31 cellular contexts compared by ENCODE assay signal in genomic region chr2:44932079-44932478, GRCh38. TPM values are rescaled to one million over a fixed set of nuclear protein-coding genes. Genes with fewer than 3 reads are reported as not detected.
DNase-seq lines count a peak whose midpoint lies in the region; ATAC-seq and TF ChIP-seq lines count a peak whose summit lies in the region.
"Had no signal": no experiment of that assay in that cellular context is flagged by ENCODE, and none has a peak within 500 bp of the region (broad histone marks: within the 10 kb centered on the region; RNA-seq: fewer than 3 reads in every experiment).

No MANE protein-coding gene starts in this region.

- peak overlapping the region; percentile 11 for H3K4me3 Mint-ChIP-seq in type B pancreatic cell
- H3K4me3 Mint-ChIP-seq: activated CD8-positive, alpha-beta T cell treated with anti-CD3 and anti-CD28 coated beads for 36 hours had no signal

- H3K4me3 ChIP-seq in NB4 (ENCODE audit: low read depth, low read length) (no peak overlapping the region), iPS-15b (ENCODE audit: low read depth, low read length) (peak overlapping the region; percentile 9), uterus (no peak overlapping the region)
- H3K4me3 ChIP-seq: A549, thyroid gland had no signal

- H3K9me3 Mint-ChIP-seq in type B pancreatic cell, result no peaks in the 10 kb centered on the region
- H3K9me3 Mint-ChIP-seq: activated CD8-positive, alpha-beta T cell treated with anti-CD3 and anti-CD28 coated beads for 36 hours; activated naive CD4-positive, alpha-beta T cell treated with anti-CD3 and anti-CD28 coated beads, Interleukin-2, amount 50 U/mL, for 72 hours had no signal

- H3K9me3 ChIP-seq in iPS-15b (ENCODE audit: control insufficient read depth, insufficient read depth, low read length) (no peaks in the 10 kb centered on the region), uterus (no peaks in the 10 kb centered on the region)
- H3K9me3 ChIP-seq: A549, neutrophil, thyroid gland had no signal

- no peak overlapping the region for H3K27ac ChIP-seq in uterus
- H3K27ac ChIP-seq: A549, neutrophil, thyroid gland had no signal

- DNase-seq in cardiac septum (ENCODE audit: low spot score) (peak; percentile 57), left ventricle myocardium superior (no peak), NB4 (ENCODE audit: low read depth) (peak; percentile 69), type B pancreatic cell (ENCODE audit: extremely low spot score, unreplicated experiment) (no peak), uterus (no peak)
- DNase-seq: activated CD8-positive, alpha-beta T cell treated with anti-CD3 and anti-CD28 coated beads for 36 hours; aorta; CD4-positive, CD25-positive, alpha-beta regulatory T cell; cortex of kidney; DND-41; NCI-H1105; NCI-H187 treated with DMSO at 0.1 percent for 48 hours; NCI-H2171 treated with DMSO at 0.1 percent for 48 hours; NCI-H526 treated with DMSO at 0.1 percent for 48 hours; PC-3; posterior cingulate gyrus; stimulated activated CD4-positive, alpha-beta T cell treated with anti-CD3 and anti-CD28 coated beads, Interleukin-4, amount 100 ng/mL, for 1 hour; thyroid gland had no signal

- intact Hi-C loops in cardiac septum (cut with DNase I) (no loop called here), left ventricle myocardium superior (cut with micrococcal nuclease) (no loop called here), uterus (cut with DNase I; ENCODE audit: low total_unique reads) (no loop called here)

- ATAC-seq in left ventricle myocardium superior (no peak), GM19455 (IDR thresholded peaks at IDR 0.05; ENCODE audit: unreplicated experiment) (no peak), HG03442 (IDR thresholded peaks at IDR 0.05; ENCODE audit: unreplicated experiment) (no peak)
- ATAC-seq: A549; activated CD8-positive, alpha-beta T cell treated with anti-CD3 and anti-CD28 coated beads for 36 hours; activated naive CD4-positive, alpha-beta T cell treated with anti-CD3 and anti-CD28 coated beads, Interleukin-2, amount 50 U/mL, for 72 hours; esophagus mucosa; HCT116; PC-3; SK-N-SH treated with all-trans-retinoic acid at 6 μM for 48 hours had no signal

- peaks cover 12% of the 10 kb centered on the region for H3K4me1 Mint-ChIP-seq in type B pancreatic cell (ENCODE audit: unreplicated experiment)

- no peaks in the 10 kb centered on the region for H3K36me3 ChIP-seq in iPS-15b (ENCODE audit: control insufficient read depth, insufficient read depth, low read length)
- no peaks in the 10 kb centered on the region for H3K36me3 ChIP-seq in uterus
- H3K36me3 ChIP-seq: neutrophil, thyroid gland had no signal

- no peak overlapping the region for H3K9ac ChIP-seq in iPS-15b (ENCODE audit: low read depth, low read length)

- no peak overlapping the region for H3K27ac Mint-ChIP-seq in type B pancreatic cell
- H3K27ac Mint-ChIP-seq: activated CD8-positive, alpha-beta T cell treated with anti-CD3 and anti-CD28 coated beads for 36 hours; CD4-positive, CD25-positive, alpha-beta regulatory T cell had no signal

- no peaks in the 10 kb centered on the region for H3K36me3 Mint-ChIP-seq in type B pancreatic cell
- H3K36me3 Mint-ChIP-seq: activated naive CD4-positive, alpha-beta T cell treated with anti-CD3 and anti-CD28 coated beads, Interleukin-2, amount 50 U/mL, for 72 hours; CD4-positive, CD25-positive, alpha-beta regulatory T cell had no signal

- TF ChIP-seq POLR2A in NB4 (IDR thresholded peaks at IDR 0.05; ENCODE audit: extremely low read depth, insufficient read length), result no peak
- no peak for TF ChIP-seq POLR2A in uterus (IDR thresholded peaks at IDR 0.05)

- H3K27me3 ChIP-seq in iPS-15b (ENCODE audit: control insufficient read depth, insufficient read depth, low read length) (peaks cover 96% of the 10 kb centered on the region), uterus (peaks cover 6 to 82% of the 10 kb centered on the region in 2 donors)

- H3K27me3 Mint-ChIP-seq in type B pancreatic cell, result peaks cover 90% of the 10 kb centered on the region

- H3K4me1 ChIP-seq in iPS-15b (ENCODE audit: control insufficient read depth, insufficient read depth, low read length), result peaks cover 17% of the 10 kb centered on the region
- H3K4me1 ChIP-seq in uterus, result peaks cover 0 to 22% of the 10 kb centered on the region in 2 donors

- TF ChIP-seq CTCF in NB4 (IDR thresholded peaks at IDR 0.05; ENCODE audit: low read depth, low read length) (no peak), type B pancreatic cell (conservative IDR thresholded peaks at IDR 0.05) (no peak), uterus (IDR thresholded peaks at IDR 0.05) (no peak)

RNA-seq across cellular contexts. Expression of gene SIX3, which starts 9.4 kb away (rescaled TPM):
- total RNA-seq in cardiac septum, result not detected
- total RNA-seq in left ventricle myocardium superior, result not detected
- total RNA-seq in type B pancreatic cell (ENCODE audit: low replicate concordance), result 0.68 TPM in 1 of 2 replicates, not detected in the other
- not detected for total RNA-seq in uterus
- total RNA-seq: activated CD8-positive, alpha-beta T cell treated with anti-CD3 and anti-CD28 coated beads for 36 hours; activated naive CD4-positive, alpha-beta T cell treated with anti-CD3 and anti-CD28 coated beads, Interleukin-2, amount 50 U/mL, for 72 hours; aorta; CD4-positive, CD25-positive, alpha-beta regulatory T cell; esophagus mucosa; fibroblast of villous mesenchyme; kidney epithelial cell; lower leg skin; myocyte; thyroid gland had no signal

Comparison
In these comparisons a context has a peak if more than half of its experiments do, and no peak if none do; other contexts are left out.
1. DNase-seq: peak in cardiac septum (single experiment) and NB4 (single experiment); none in left ventricle myocardium superior (single experiment), type B pancreatic cell (single experiment) and uterus (0 of 2).